Comparison of ENCODE assay signal across 18 cellular contexts in the genomic region with DNA sequence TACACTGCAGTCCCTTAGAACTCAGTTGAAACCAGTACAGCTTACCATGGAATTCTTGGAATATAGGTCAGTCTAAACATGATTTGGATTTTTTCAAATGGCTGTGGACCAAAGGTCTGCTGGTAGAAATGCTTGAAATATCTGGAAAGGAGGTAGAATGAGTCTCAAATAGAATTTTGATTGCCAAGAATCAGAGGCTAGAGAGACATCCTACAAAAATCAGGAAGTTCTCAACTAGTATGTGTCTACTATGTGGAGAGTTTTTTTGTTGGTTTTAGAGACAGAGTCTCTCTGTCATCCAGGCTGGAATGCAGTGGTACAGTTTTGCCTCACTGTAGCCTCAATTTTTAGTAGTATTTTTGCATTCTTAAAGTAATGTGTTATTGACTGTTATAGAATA. TPM values are rescaled to one million over a fixed set of nuclear protein-coding genes. Genes with fewer than 3 reads are reported as not detected.
DNase-seq lines count a peak whose midpoint lies in the region; ATAC-seq, FAIRE-seq and TF ChIP-seq lines count a peak whose summit lies in the region.
"Had no signal": no experiment of that assay in that cellular context is flagged by ENCODE, and none has a peak within 500 bp of the region (broad histone marks: within the 10 kb centered on the region; RNA-seq: fewer than 3 reads in every experiment).

No MANE protein-coding gene starts in this region.

- H4K12ac ChIP-seq in trophoblast cell (ENCODE audit: low read depth, low read length) = no peak overlapping the region

- peaks cover 12% of the 10 kb centered on the region; the same call in 1 of the 2 replicates for H3K4me1 ChIP-seq in GM23248 (ENCODE audit: insufficient read depth)
- H3K4me1 ChIP-seq in K562 (replicated peaks in 1 of 2; ENCODE audit: control insufficient read depth in 2 of 2, insufficient read depth in 2 of 2, low read length in 2 of 2) = no peaks in the 10 kb centered on the region
- no peaks in the 10 kb centered on the region for H3K4me1 ChIP-seq in trophoblast cell (ENCODE audit: control insufficient read depth in 1 of 2, insufficient read depth in 2 of 2, low read length in 2 of 2)
- H3K4me1 ChIP-seq: BLaER1, SJCRH30 had no signal

- H2BK5ac ChIP-seq in trophoblast cell (ENCODE audit: low read depth, low read length, poor library complexity) = no peak overlapping the region

- no peak for FAIRE-seq in K562 (lab: Jason Lieb, UNC)
- FAIRE-seq: GM12891, H1 had no signal

- no peaks in the 10 kb centered on the region for H3K79me2 ChIP-seq in GM23248 (ENCODE audit: insufficient read depth)
- H3K79me2 ChIP-seq in K562 (ENCODE audit: control insufficient read depth, insufficient read depth, low read length) = peaks cover 8% of the 10 kb centered on the region; the same call in 2 of the 3 replicates
- no peaks in the 10 kb centered on the region for H3K79me2 ChIP-seq in trophoblast cell (ENCODE audit: control insufficient read depth, insufficient read depth, low read length, poor library complexity)

- no peak overlapping the region for H2AFZ ChIP-seq in GM23248
- H2AFZ ChIP-seq in K562 (ENCODE audit: low read depth, low read length) = no peak overlapping the region
- H2AFZ ChIP-seq in trophoblast cell (ENCODE audit: insufficient read depth, low read length, poor library complexity) = no peak overlapping the region
- H2AFZ ChIP-seq: PC-9 had no signal

- H3K4me1 Mint-ChIP-seq in activated CD4-positive, alpha-beta T cell treated with anti-CD3 and anti-CD28 coated beads, Interleukin-2, amount 10 ng/mL, durations not matched to agents 24 days and 14 days = peaks cover 6% of the 10 kb centered on the region

- H3K4me3 ChIP-seq in AG10803 (ENCODE audit: low read length) (no peak overlapping the region), GM23248 (no peak overlapping the region), K562 (no peak overlapping the region), trophoblast cell (ENCODE audit: low read depth, low read length) (no peak overlapping the region)
- H3K4me3 ChIP-seq: BLaER1, PC-9, SJCRH30 had no signal

- no peak overlapping the region for H3K4ac ChIP-seq in trophoblast cell (ENCODE audit: low read depth, low read length)

- H3K4me3 Mint-ChIP-seq in activated CD4-positive, alpha-beta T cell treated with anti-CD3 and anti-CD28 coated beads, Interleukin-2, amount 10 ng/mL, durations not matched to agents 24 days and 14 days = no peak overlapping the region
- H3K4me3 Mint-ChIP-seq: CD8-positive, alpha-beta memory T cell had no signal

- H3K4me2 ChIP-seq in GM23248 (ENCODE audit: unreplicated experiment) (no peak overlapping the region), K562 (ENCODE audit: insufficient read depth, low read length) (no peak overlapping the region), trophoblast cell (ENCODE audit: low read length) (no peak overlapping the region)
- H3K4me2 ChIP-seq: BLaER1, PC-9 had no signal

- no peak overlapping the region for H2BK12ac ChIP-seq in trophoblast cell (ENCODE audit: low read length)

- H4K8ac ChIP-seq in trophoblast cell (ENCODE audit: low read depth, low read length) = no peak overlapping the region

- intact Hi-C loops in K562 (cut with micrococcal nuclease) = no loop called here
- intact Hi-C loops in activated CD4-positive, alpha-beta T cell treated with anti-CD3 and anti-CD28 coated beads, Interleukin-2, amount 10 ng/mL, durations not matched to agents 24 days and 14 days (cut with micrococcal nuclease) = no loop called here

- TF ChIP-seq EP300 in K562 (IDR thresholded peaks at IDR 0.05; ENCODE audit: low read length) = no peak

- H3K36me3 Mint-ChIP-seq in activated CD4-positive, alpha-beta T cell treated with anti-CD3 and anti-CD28 coated beads, Interleukin-2, amount 10 ng/mL, durations not matched to agents 24 days and 14 days (ENCODE audit: low read depth) = peaks cover 7% of the 10 kb centered on the region

- ATAC-seq in K562 = peak; percentile 45; the same call in 1 of the 3 replicates
- ATAC-seq in GM18502 (IDR thresholded peaks at IDR 0.05; ENCODE audit: poor library complexity, unreplicated experiment) = no peak

- H4K91ac ChIP-seq in trophoblast cell (ENCODE audit: low read depth, low read length) = no peak overlapping the region

- no peak overlapping the region; the same call in 1 of the 2 replicates for H3K27ac ChIP-seq in GM23248
- H3K27ac ChIP-seq in K562 (ENCODE audit: extremely low read depth, low read depth, low read length) = no peak overlapping the region
- no peak overlapping the region for H3K27ac ChIP-seq in trophoblast cell (ENCODE audit: low read depth, low read length)
- H3K27ac ChIP-seq: BLaER1, PC-9, SJCRH30 had no signal

- no peaks in the 10 kb centered on the region for H3K79me1 ChIP-seq in trophoblast cell (ENCODE audit: low read length)

- H3K9ac ChIP-seq in GM23248 (no peak overlapping the region), K562 (ENCODE audit: insufficient read depth in 1 of 2, low read depth in 2 of 2, low read length in 2 of 2) (no peak overlapping the region), trophoblast cell (ENCODE audit: low read length) (no peak overlapping the region)
- H3K9ac ChIP-seq: BLaER1 had no signal

- no peaks in the 10 kb centered on the region for H3K27me3 ChIP-seq in GM23248 (replicated peaks; ENCODE audit: insufficient read depth)
- no peaks in the 10 kb centered on the region for H3K27me3 ChIP-seq in K562 (ENCODE audit: control insufficient read depth in 2 of 2, insufficient read depth in 2 of 2, low read length in 2 of 2)
- H3K27me3 ChIP-seq in trophoblast cell (ENCODE audit: insufficient read depth, low read length) = no peaks in the 10 kb centered on the region
- H3K27me3 ChIP-seq: BLaER1, SJCRH30 had no signal

- H3K9me3 ChIP-seq in GM23248 (ENCODE audit: low read depth) = no peaks in the 10 kb centered on the region
- H3K9me3 ChIP-seq in K562 (replicated peaks; ENCODE audit: control insufficient read depth, insufficient read depth, low read depth, low read length) = no peaks in the 10 kb centered on the region
- no peaks in the 10 kb centered on the region for H3K9me3 ChIP-seq in trophoblast cell (ENCODE audit: insufficient read depth, low read depth, low read length)
- H3K9me3 ChIP-seq: BLaER1, SJCRH30 had no signal

- no peak overlapping the region for H3K27ac Mint-ChIP-seq in activated CD4-positive, alpha-beta T cell treated with anti-CD3 and anti-CD28 coated beads, Interleukin-2, amount 10 ng/mL, durations not matched to agents 24 days and 14 days

- no peaks in the 10 kb centered on the region for H3K9me1 ChIP-seq in K562 (ENCODE audit: control insufficient read depth, insufficient read depth, low read length)

- no TSS peak for BruUV-seq in K562 (replicated peaks; lab: Mats Ljungman, UMichigan)

- H3F3A ChIP-seq in GM23248 (ENCODE audit: insufficient read depth) = 0 out of 2 replicates have a peak, but pooled peaks cover 12% of the 10 kb centered on the region

- H3K36me3 ChIP-seq in GM23248 (ENCODE audit: low read depth) = peaks cover 27% of the 10 kb centered on the region
- H3K36me3 ChIP-seq in K562 (ENCODE audit: control insufficient read depth, insufficient read depth, low read length) = peaks cover 93% of the 10 kb centered on the region
- no peaks in the 10 kb centered on the region for H3K36me3 ChIP-seq in trophoblast cell (ENCODE audit: control insufficient read depth in 1 of 2, insufficient read depth in 2 of 2, low read length in 2 of 2)

- H3K14ac ChIP-seq in trophoblast cell (ENCODE audit: low read length) = no peak overlapping the region

- no peak for TF ChIP-seq CTCF in AG10803 (conservative IDR thresholded peaks at IDR 0.05; ENCODE audit: low read length)
- no peak for TF ChIP-seq CTCF in K562 (IDR thresholded peaks at IDR 0.05 in 2 of 3, conservative IDR thresholded peaks at IDR 0.05 in 1 of 3; ENCODE audit: insufficient read depth in 2 of 3, low read depth in 1 of 3, low read length in 3 of 3)

- no peaks in the 10 kb centered on the region for H3K9me2 ChIP-seq in GM23248 (ENCODE audit: insufficient read depth)

- H4K20me1 ChIP-seq in GM23248 (ENCODE audit: insufficient read depth) (no peaks in the 10 kb centered on the region), K562 (replicated peaks; ENCODE audit: control insufficient read depth, insufficient read depth, low read length) (no peaks in the 10 kb centered on the region)
- H4K20me1 ChIP-seq: BLaER1 had no signal

- no peak for TF ChIP-seq RAD21 in K562 (CRISPR knock-in tag; conservative IDR thresholded peaks at IDR 0.05 in 1 of 2, IDR thresholded peaks at IDR 0.05 in 1 of 2)

- DNase-seq in AG10803 (ENCODE audit: low read depth) = peak; percentile 76
- DNase-seq in GM23248 = peak; percentile 45
- DNase-seq in K562 (ENCODE audit: extremely low read depth in 1 of 4, low spot score in 3 of 4) = no peak
- peak; percentile 17 to 87 for DNase-seq in trophoblast cell
- no peak for DNase-seq in HuH-7 (ENCODE audit: low spot score)
- DNase-seq in activated CD4-positive, alpha-beta T cell treated with anti-CD3 and anti-CD28 coated beads, Interleukin-2, amount 10 ng/mL, durations not matched to agents 24 days and 14 days = no peak
- DNase-seq: CD8-positive, alpha-beta memory T cell; DMS79 treated with DMSO at 0.1 percent for 48 hours; MM.1S; NCI-H1930; NCI-H2171; NCI-H82; PC-9; SJCRH30 had no signal

- no peak for TF ChIP-seq POLR2A in K562 (conservative IDR thresholded peaks at IDR 0.05)

- no peak overlapping the region for H2BK120ac ChIP-seq in trophoblast cell (ENCODE audit: insufficient read depth, low read length, poor library complexity)

- POLR2A ChIA-PET in K562 (lab: Yijun Ruan, JAX) = no interaction called here

- H2AK5ac ChIP-seq in trophoblast cell (ENCODE audit: low read length) = no peak overlapping the region

- in situ Hi-C loops in GM23248 (cut with MboI) = no loop called here
- in situ Hi-C loops in K562 (cut with MboI) = no loop called here

- no peak overlapping the region for H3K18ac ChIP-seq in trophoblast cell (ENCODE audit: low read length)

- no peak overlapping the region for H3K23ac ChIP-seq in trophoblast cell (ENCODE audit: low read length)

- CTCF ChIA-PET in K562 (lab: Yijun Ruan, JAX; ENCODE audit: low intra/inter-chr PET ratio) = no interaction called here

- H3K9me3 Mint-ChIP-seq in activated CD4-positive, alpha-beta T cell treated with anti-CD3 and anti-CD28 coated beads, Interleukin-2, amount 10 ng/mL, durations not matched to agents 24 days and 14 days = no peaks in the 10 kb centered on the region
- H3K9me3 Mint-ChIP-seq: CD8-positive, alpha-beta memory T cell had no signal

- H3K27me3 Mint-ChIP-seq in activated CD4-positive, alpha-beta T cell treated with anti-CD3 and anti-CD28 coated beads, Interleukin-2, amount 10 ng/mL, durations not matched to agents 24 days and 14 days = no peaks in the 10 kb centered on the region
- H3K27me3 Mint-ChIP-seq: CD8-positive, alpha-beta memory T cell had no signal

RNA-seq across cellular contexts. Expression of a gene that starts 53.6 kb away (rescaled TPM):
- 19.2 and 20.7 TPM in 2 replicates for total RNA-seq in GM23248 (2014; rRNA removed; shearing (Covaris generic))
- polyA plus RNA-seq in GM23248 (2016; fragmentation: Nextera tagmentation; extraction: Ambion mirVana) (10.4 and 13.1 TPM in 2 replicates), K562 (2011; rRNA removed) (56.1 and 77.1 TPM in 2 replicates), K562 (2014; fragmentation: Illumina TruSeq; extraction: Trizol) (29.7 and 32.8 TPM in 2 replicates), K562 (2014; fragmentation: Nextera tagmentation; extraction: Ambion mirVana) (10 to 100 TPM; 10.7 to 12.7 TPM), K562 (2014; rRNA removed) (20.5 and 31.8 TPM in 2 replicates)
- 30.4 and 87.1 TPM in 2 replicates for total RNA-seq in K562 (2011; cell fraction: chromatin; rRNA removed; ENCODE audit: low replicate concordance)
- 11.0 and 17.4 TPM in 2 replicates for total RNA-seq in K562 (2011; cell fraction: nucleolus; rRNA removed)
- 43.8 and 82.7 TPM in 2 replicates for total RNA-seq in K562 (2011; cell fraction: nucleoplasm; rRNA removed)
- total RNA-seq in K562 (2014; rRNA removed) (15.3 and 21.6 TPM in 2 replicates), K562 (2014; rRNA removed; fragmentation: Illumina TruSeq; extraction: Trizol) (37.5 TPM in 2 replicates), K562 (2015; rRNA removed; fragmentation: Illumina TruSeq; extraction: Trizol) (27.6 and 31.6 TPM in 2 replicates), K562 (2021) (33.1 and 33.9 TPM in 2 replicates)
- polyA plus RNA-seq in K562 (2011; cell fraction: cytosol; rRNA removed) = 20.8 and 58.9 TPM in 2 replicates
- 63.4 and 98.2 TPM in 2 replicates for polyA plus RNA-seq in K562 (2011; cell fraction: nucleus; rRNA removed)
- 29.2 and 31.4 TPM in 2 replicates for polyA plus RNA-seq in K562 (2012)
- 99.5 and 126 TPM in 2 replicates for polyA minus RNA-seq in K562 (2011; rRNA and poly(A)+ RNA removed)
- 40.8 and 41.1 TPM in 2 replicates for polyA minus RNA-seq in K562 (2011; cell fraction: cytosol; rRNA and poly(A)+ RNA removed)
- 32.9 and 52.4 TPM in 2 replicates for polyA minus RNA-seq in K562 (2011; cell fraction: nucleus; rRNA and poly(A)+ RNA removed)
- polyA plus RNA-seq in trophoblast cell (2013) = 18.3 and 18.9 TPM in 2 replicates
- total RNA-seq in activated CD4-positive, alpha-beta T cell treated with anti-CD3 and anti-CD28 coated beads, Interleukin-2, amount 10 ng/mL, durations not matched to agents 24 days and 14 days = 14.1 and 14.9 TPM in 2 replicates

Comparison
In these comparisons a context has a peak if more than half of its experiments do, and no peak if none do; other contexts are left out.
1. DNase-seq: peak in AG10803 (single experiment), GM23248 (single experiment) and trophoblast cell (2 of 2); none in K562 (0 of 4), HuH-7 (single experiment) and activated CD4-positive, alpha-beta T cell treated with anti-CD3 and anti-CD28 coated beads, Interleukin-2, amount 10 ng/mL, durations not matched to agents 24 days and 14 days (single experiment).